ENCODE assay signal across 28 cellular contexts in the genomic region with DNA sequence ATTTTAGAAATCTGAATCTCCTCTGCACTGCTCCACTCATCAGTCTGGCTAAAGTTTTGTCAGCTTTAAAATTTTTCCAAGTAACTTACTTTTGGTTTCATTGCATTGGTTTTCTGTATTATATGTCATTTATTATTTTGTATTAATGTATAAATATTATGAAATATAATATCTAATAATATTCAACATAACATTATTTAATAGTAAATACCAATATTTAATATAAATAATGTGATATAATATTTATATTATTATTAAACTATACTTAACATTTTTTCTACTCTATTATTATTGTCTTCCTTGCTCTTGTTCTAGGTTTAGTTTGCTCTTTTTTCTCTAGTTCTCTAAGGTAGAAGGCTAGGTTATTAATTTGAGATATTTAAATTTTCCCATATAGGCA.
"Had no signal": no experiment of that assay in that cellular context is flagged by ENCODE, and none has a peak within 500 bp of the region (broad histone marks: within the 10 kb centered on the region; RNA-seq: fewer than 3 reads in every experiment).

No MANE protein-coding gene starts in this region.

- DNase-seq: hypothalamus; immature natural killer cell; left ventricle myocardium inferior; mesendoderm; naive B cell; natural killer cell; nephron progenitor cell; occipital lobe; right lobe of liver; stimulated activated CD4-positive, alpha-beta T cell treated with anti-CD3 and anti-CD28 coated beads, Interleukin-12 subunit alpha, Interleukin-12 subunit beta, amount 100 ng/mL, for 4 hours; stimulated activated CD4-positive, alpha-beta T cell treated with anti-CD3 and anti-CD28 coated beads, Interleukin-15, amount 100 ng/mL, for 24 hours; stimulated activated CD4-positive, alpha-beta T cell treated with anti-CD3 and anti-CD28 coated beads, Interleukin-2, amount 100 ng/mL, for 24 hours; stimulated activated CD4-positive, alpha-beta T cell treated with anti-CD3 and anti-CD28 coated beads, Interleukin-4, amount 100 ng/mL, for 1 hour; stimulated activated naive B cell treated with anti-CD40 and anti-IgM and Interleukin-4, amounts not matched to agents 10 μg/mL and 1 μg/mL and 100 μg/mL, for 72 hours; stimulated activated naive CD8-positive, alpha-beta T cell treated with anti-CD3 and anti-CD28 coated beads, Interleukin-15, Interleukin-2, amounts not matched to agents 100 U/mL and 50 U/mL, for 24 hours; stomach; testis; thyroid gland; transverse colon; upper lobe of left lung had no signal

- H3K4me3 ChIP-seq: left ventricle myocardium inferior, lung, neural progenitor cell, right atrium auricular region, right lobe of liver, stomach, testis, thyroid gland, transverse colon, upper lobe of left lung, vagina had no signal

- H3K36me3 Mint-ChIP-seq: mesothelial cell of epicardium; neural progenitor cell; stimulated activated naive B cell treated with anti-CD40 and anti-IgM and Interleukin-4, amounts not matched to agents 10 μg/mL and 1 μg/mL and 100 μg/mL, for 72 hours had no signal

- H3K4me1 ChIP-seq: left ventricle myocardium inferior, neural progenitor cell, right atrium auricular region, right lobe of liver, stomach, testis, thyroid gland, transverse colon, upper lobe of left lung, vagina had no signal

- H3K4me1 Mint-ChIP-seq: immature natural killer cell; mesothelial cell of epicardium; naive B cell; natural killer cell; nephron progenitor cell; neural progenitor cell; stimulated activated naive B cell treated with anti-CD40 and anti-IgM and Interleukin-4, amounts not matched to agents 10 μg/mL and 1 μg/mL and 100 μg/mL, for 72 hours had no signal

- H3K27ac Mint-ChIP-seq: immature natural killer cell; mesothelial cell of epicardium; naive B cell; natural killer cell; nephron progenitor cell; neural progenitor cell; progenitor cell of endocrine pancreas; stimulated activated naive B cell treated with anti-CD40 and anti-IgM and Interleukin-4, amounts not matched to agents 10 μg/mL and 1 μg/mL and 100 μg/mL, for 72 hours had no signal

- H3K36me3 ChIP-seq: left ventricle myocardium inferior, neural progenitor cell, neutrophil, right atrium auricular region, right lobe of liver, stomach, thyroid gland, transverse colon, upper lobe of left lung, vagina had no signal

- H3K27ac ChIP-seq: left ventricle myocardium inferior, neural progenitor cell, neutrophil, right atrium auricular region, right lobe of liver, stomach, testis, thyroid gland, transverse colon, upper lobe of left lung, vagina had no signal

- H3K4me3 Mint-ChIP-seq: immature natural killer cell; mesothelial cell of epicardium; naive B cell; natural killer cell; nephron progenitor cell; neural progenitor cell; stimulated activated naive B cell treated with anti-CD40 and anti-IgM and Interleukin-4, amounts not matched to agents 10 μg/mL and 1 μg/mL and 100 μg/mL, for 72 hours had no signal

- H3K27me3 ChIP-seq: neural progenitor cell, neutrophil, right atrium auricular region, right lobe of liver, stomach, testis, thyroid gland, transverse colon, upper lobe of left lung, vagina had no signal

- ATAC-seq: natural killer cell; right lobe of liver; stimulated activated naive B cell treated with anti-CD40 and anti-IgM and Interleukin-4, amounts not matched to agents 10 μg/mL and 1 μg/mL and 100 μg/mL, for 72 hours; stimulated activated naive CD8-positive, alpha-beta T cell treated with anti-CD3 and anti-CD28 coated beads, Interleukin-15, Interleukin-2, amounts not matched to agents 100 U/mL and 50 U/mL, for 24 hours had no signal

- H3K27me3 Mint-ChIP-seq: progenitor cell of endocrine pancreas; stimulated activated naive B cell treated with anti-CD40 and anti-IgM and Interleukin-4, amounts not matched to agents 10 μg/mL and 1 μg/mL and 100 μg/mL, for 72 hours had no signal

- H3K9me3 ChIP-seq: neutrophil, right lobe of liver, testis, thyroid gland had no signal

- FAIRE-seq: islet of Langerhans had no signal
